In genomic region chr2:32011566-32011960, GRCh38 we compare ENCODE assay signal across 8 cellular contexts. TPM values are rescaled to one million over a fixed set of nuclear protein-coding genes. Genes with fewer than 3 reads are reported as not detected.
DNase-seq lines count a peak whose midpoint lies in the region; ATAC-seq and TF ChIP-seq lines count a peak whose summit lies in the region.

No MANE protein-coding gene starts in this region.

- H3K9me3 ChIP-seq in left lung (no peaks in the 10 kb centered on the region), transverse colon (no peaks in the 10 kb centered on the region)

- H3K9me3 Mint-ChIP-seq in activated naive CD4-positive, alpha-beta T cell treated with anti-CD3 and anti-CD28 coated beads, Interleukin-2, amount 50 U/mL, for 24 hours: no peaks in the 10 kb centered on the region
- H3K9me3 Mint-ChIP-seq in activated T-helper 17 cell treated with anti-CD3 and anti-CD28 coated beads, Interleukin-2, amount 50 U/mL, for 72 hours: no peaks in the 10 kb centered on the region

- DNase-seq in activated naive CD4-positive, alpha-beta T cell treated with Interleukin-2 at 50 U/mL for 16 hours: no peak
- no peak for DNase-seq in left lung
- no peak for DNase-seq in transverse colon
- DNase-seq in DMS153 treated with DMSO at 0.1 percent for 48 hours (lab: John Stamatoyannopoulos, UW; ENCODE audit: unreplicated experiment): no peak
- DNase-seq in activated CD4-positive, CD25-positive, alpha-beta regulatory T cell (lab: John Stamatoyannopoulos, UW): no peak

- H3K36me3 Mint-ChIP-seq in activated naive CD4-positive, alpha-beta T cell treated with anti-CD3 and anti-CD28 coated beads, Interleukin-2, amount 50 U/mL, for 24 hours: peaks cover 9% of the 10 kb centered on the region
- H3K36me3 Mint-ChIP-seq in activated T-helper 17 cell treated with anti-CD3 and anti-CD28 coated beads, Interleukin-2, amount 50 U/mL, for 72 hours (ENCODE audit: low read depth): peaks cover 6% of the 10 kb centered on the region

- TF ChIP-seq CTCF in left lung (IDR thresholded peaks at IDR 0.05): no peak
- no peak for TF ChIP-seq CTCF in transverse colon (IDR thresholded peaks at IDR 0.05)

- peaks cover 34% of the 10 kb centered on the region for H3K4me1 Mint-ChIP-seq in activated naive CD4-positive, alpha-beta T cell treated with anti-CD3 and anti-CD28 coated beads, Interleukin-2, amount 50 U/mL, for 24 hours
- H3K4me1 Mint-ChIP-seq in activated T-helper 17 cell treated with anti-CD3 and anti-CD28 coated beads, Interleukin-2, amount 50 U/mL, for 72 hours: peaks cover 14% of the 10 kb centered on the region

- H3K4me3 Mint-ChIP-seq in activated naive CD4-positive, alpha-beta T cell treated with anti-CD3 and anti-CD28 coated beads, Interleukin-2, amount 50 U/mL, for 24 hours: peak overlapping the region; percentile 91
- peak overlapping the region; percentile 86 for H3K4me3 Mint-ChIP-seq in activated T-helper 17 cell treated with anti-CD3 and anti-CD28 coated beads, Interleukin-2, amount 50 U/mL, for 72 hours

- WGBS in transverse colon (ENCODE audit: low coverage in 1 of 2), 2 donors: 71 to 90% methylated on average over 4 of the region's 4 CpGs

- intact Hi-C loops in left lung (cut with DNase I) (no loop called here), transverse colon (cut with DNase I; ENCODE audit: low total_unique reads) (loop anchor here (5.0 kb wide), 1 partner anchor 1464 kb away; no protein-coding TSS in a partner anchor)

- H3K27ac ChIP-seq in left lung: peak overlapping the region; percentile 96 to 98
- H3K27ac ChIP-seq in transverse colon: peak overlapping the region; percentile 95 to 98 (median 96)

- in situ Hi-C loops in transverse colon (cut with MboI; ENCODE audit: low pct_ligation_motif_present in 1 of 4, low pct_unique_long_range_greater_than_20kb in 1 of 4, low sequenced_read_pairs in 3 of 4): no loop called here

- no peak for TF ChIP-seq EP300 in transverse colon (IDR thresholded peaks at IDR 0.05; ENCODE audit: low read depth)

- H3K36me3 ChIP-seq in left lung (no peaks in the 10 kb centered on the region), transverse colon (no peaks in the 10 kb centered on the region)

- no peaks in the 10 kb centered on the region for H3K27me3 Mint-ChIP-seq in activated naive CD4-positive, alpha-beta T cell treated with anti-CD3 and anti-CD28 coated beads, Interleukin-2, amount 50 U/mL, for 24 hours
- H3K27me3 Mint-ChIP-seq in activated T-helper 17 cell treated with anti-CD3 and anti-CD28 coated beads, Interleukin-2, amount 50 U/mL, for 72 hours: no peaks in the 10 kb centered on the region

- peak overlapping the region; percentile 89 for H3K27ac Mint-ChIP-seq in activated naive CD4-positive, alpha-beta T cell treated with anti-CD3 and anti-CD28 coated beads, Interleukin-2, amount 50 U/mL, for 24 hours
- H3K27ac Mint-ChIP-seq in activated T-helper 17 cell treated with anti-CD3 and anti-CD28 coated beads, Interleukin-2, amount 50 U/mL, for 72 hours: peak overlapping the region; percentile 86

- H3K4me3 ChIP-seq in left lung (peak overlapping the region; percentile 67 to 88), transverse colon (peak overlapping the region in 3 of 4 donors; percentile 73 to 92 (median 91))

- no peak for ATAC-seq in activated T-helper 17 cell treated with anti-CD3 and anti-CD28 coated beads, Interleukin-2, amount 50 U/mL, for 72 hours (replicated peaks)
- ATAC-seq in left lung (no peak), GM18517 (IDR thresholded peaks at IDR 0.05; ENCODE audit: unreplicated experiment) (no peak)

- peaks cover 3 to 36% of the 10 kb centered on the region in 2 donors for H3K4me1 ChIP-seq in left lung
- peaks cover 0 to 28% (median 26%) of the 10 kb centered on the region in 4 donors for H3K4me1 ChIP-seq in transverse colon

- no peak for TF ChIP-seq POLR2A in transverse colon (IDR thresholded peaks at IDR 0.05)

- no peaks in the 10 kb centered on the region for H3K27me3 ChIP-seq in left lung
- H3K27me3 ChIP-seq in transverse colon: no peaks in the 10 kb centered on the region

RNA-seq across cellular contexts. Expression of gene MEMO1, which starts 0.8 kb away (rescaled TPM):
- 10 to 100 TPM; 44.8 to 74.1 TPM for total RNA-seq in activated T-helper 17 cell treated with anti-CD3 and anti-CD28 coated beads, Interleukin-2, amount 50 U/mL, for 72 hours
- total RNA-seq in left lung (10 to 100 TPM; 38.2 to 47.3 TPM), transverse colon (10 to 100 TPM in 3 of 4 donors, 1 to 10 TPM in 1; 7.5 to 25.1 (median 17.0) TPM)

RNA-seq across cellular contexts. Expression of gene DPY30, which starts 28.0 kb away (rescaled TPM):
- 10 to 100 TPM; 50.1 to 66.2 TPM for total RNA-seq in activated T-helper 17 cell treated with anti-CD3 and anti-CD28 coated beads, Interleukin-2, amount 50 U/mL, for 72 hours
- 10 to 100 TPM; 58.0 to 64.1 TPM for total RNA-seq in left lung
- 10 to 100 TPM in 3 of 4 donors, not detected in 1; 19.7 to 52.9 (median 42.6) TPM for total RNA-seq in transverse colon

RNA-seq across cellular contexts. Expression of gene SPAST, which starts 51.8 kb away (rescaled TPM):
- total RNA-seq in activated T-helper 17 cell treated with anti-CD3 and anti-CD28 coated beads, Interleukin-2, amount 50 U/mL, for 72 hours: 10 to 100 TPM; 12.5 to 19.6 TPM
- total RNA-seq in left lung (10 to 100 TPM; 16.0 to 16.7 TPM), transverse colon (10 to 100 TPM; 15.3 to 26.7 (median 21.2) TPM)
